Comparison of ENCODE assay signal across 8 cellular contexts in genomic region chrX:10722804-10723364, GRCh38.
DNase-seq lines count a peak whose midpoint lies in the region; ATAC-seq, FAIRE-seq and TF ChIP-seq lines count a peak whose summit lies in the region.

No MANE protein-coding gene starts in this region.

- TF ChIP-seq CTCF in NB4 (IDR thresholded peaks at IDR 0.05; ENCODE audit: low read depth, low read length) (peak; percentile 49), esophagus muscularis mucosa (IDR thresholded peaks at IDR 0.05) (peak; percentile 71 to 78 (median 71)), neural crest cell (conservative IDR thresholded peaks at IDR 0.05) (peak; percentile 74)

- ATAC-seq in aorta (ENCODE audit: low FRiP score) (peak; percentile 84), GM19324 (IDR thresholded peaks at IDR 0.05; ENCODE audit: low FRiP score, unreplicated experiment) (no peak)

- intact Hi-C loops in esophagus muscularis mucosa (cut with DNase I) = loop anchor here (2.0 to 10.0 kb wide), 3 partner anchors 88 to 534 kb away; no protein-coding TSS in a partner anchor
- intact Hi-C loops in aorta (cut with DNase I) = loop anchor here (2.0 to 5.0 kb wide), 2 partner anchors 531 to 534 kb away; no protein-coding TSS in a partner anchor

- WGBS in esophagus muscularis mucosa = 24% methylated on average over 6 of the region's 6 CpGs
- WGBS in aorta, 2 donors = 24 to 25% methylated on average over 6 of the region's 6 CpGs

- peaks cover 12% of the 10 kb centered on the region for H3K4me1 Mint-ChIP-seq in neural crest cell

- peaks cover 3% of the 10 kb centered on the region for H3K9me3 Mint-ChIP-seq in neural crest cell

- peak; percentile 92 for FAIRE-seq in GM19239 (lab: Jason Lieb, UNC)

- H3K36me3 ChIP-seq in esophagus muscularis mucosa (no peaks in the 10 kb centered on the region), aorta (ENCODE audit: control insufficient read depth in 1 of 2, insufficient read depth in 2 of 2, low read length in 1 of 2) (no peaks in the 10 kb centered on the region)

- H3K27ac ChIP-seq in esophagus muscularis mucosa (replicated peaks in 1 of 4) (peak overlapping the region in 2 of 4 donors; percentile 35 to 58), aorta (ENCODE audit: low read depth in 1 of 2, low read length in 2 of 2) (no peak overlapping the region)

- H3K27me3 ChIP-seq in esophagus muscularis mucosa = no peaks in the 10 kb centered on the region
- no peaks in the 10 kb centered on the region for H3K27me3 ChIP-seq in aorta (ENCODE audit: control insufficient read depth in 1 of 2, insufficient read depth in 2 of 2, low read length in 1 of 2)

- H3K27ac Mint-ChIP-seq in neural crest cell (ENCODE audit: unreplicated experiment) = no peak overlapping the region

- H3K4me1 ChIP-seq in esophagus muscularis mucosa (peaks cover 0 to 8% (median 0%) of the 10 kb centered on the region in 4 donors), aorta (ENCODE audit: control insufficient read depth in 1 of 2, insufficient read depth in 2 of 2, low read length in 2 of 2) (no peaks in the 10 kb centered on the region)

- TF ChIP-seq POLR2A in NB4 (IDR thresholded peaks at IDR 0.05; ENCODE audit: extremely low read depth, insufficient read length) (no peak), esophagus muscularis mucosa (IDR thresholded peaks at IDR 0.05; ENCODE audit: low read depth) (no peak)

- no peaks in the 10 kb centered on the region for H3K27me3 Mint-ChIP-seq in neural crest cell (ENCODE audit: low read depth)

- H3K4me3 ChIP-seq in NB4 (ENCODE audit: low read depth, low read length) = no peak overlapping the region
- no peak overlapping the region for H3K4me3 ChIP-seq in esophagus muscularis mucosa
- no peak overlapping the region for H3K4me3 ChIP-seq in aorta (ENCODE audit: low read length in 2 of 2)

- DNase-seq in DMS53 (lab: John Stamatoyannopoulos, UW) (peak; percentile 50), GM19239 (ENCODE audit: insufficient read length, low spot score) (peak; percentile 8), NB4 (ENCODE audit: low read depth) (peak; percentile 40), esophagus muscularis mucosa (ENCODE audit: extremely low spot score) (no peak), neural crest cell (ENCODE audit: low read depth, low spot score) (peak; percentile 62), aorta (peak in 1 of 2 donors; percentile 59)
- DNase-seq in activated CD4-positive, alpha-beta T cell treated with anti-CD3 and anti-CD28 coated beads for 4 hours = peak; percentile 2 to 27

- no peak for TF ChIP-seq EP300 in esophagus muscularis mucosa (IDR thresholded peaks at IDR 0.05)

- no peaks in the 10 kb centered on the region for H3K9me3 ChIP-seq in esophagus muscularis mucosa
- H3K9me3 ChIP-seq in aorta (ENCODE audit: control insufficient read depth, low read length) = no peaks in the 10 kb centered on the region

- H3K4me3 Mint-ChIP-seq in neural crest cell = no peak overlapping the region

- no peaks in the 10 kb centered on the region for H3K36me3 Mint-ChIP-seq in neural crest cell (ENCODE audit: low read depth)
